Comparison of ENCODE assay signal across 1 cellular context in genomic region chr12:90945070-90945649, GRCh38.
TF ChIP-seq lines count a peak whose summit lies in the region.

No MANE protein-coding gene starts in this region.

TF ChIP-seq in HepG2, 621 proteins besides CTCF, POLR2A, EP300 and RAD21 (continued from another document):
- peak; percentile 51; the same call in 1 of the 2 replicates for TF ChIP-seq ARID3A (IDR thresholded peaks at IDR 0.05; ENCODE audit: low read depth, low read length)
- no peak for TF ChIP-seq TRAFD1 (CRISPR knock-in tag; IDR thresholded peaks at IDR 0.05; ENCODE audit: borderline replicate concordance)
- no peak for TF ChIP-seq MXD3 (CRISPR knock-in tag; IDR thresholded peaks at IDR 0.05)
- TF ChIP-seq STAG1 (CRISPR knock-in tag; IDR thresholded peaks at IDR 0.05), result peak; percentile 38; the same call in 1 of the 2 replicates
- no peak for TF ChIP-seq CBFB (CRISPR knock-in tag; IDR thresholded peaks at IDR 0.05)
